In the genomic region with DNA sequence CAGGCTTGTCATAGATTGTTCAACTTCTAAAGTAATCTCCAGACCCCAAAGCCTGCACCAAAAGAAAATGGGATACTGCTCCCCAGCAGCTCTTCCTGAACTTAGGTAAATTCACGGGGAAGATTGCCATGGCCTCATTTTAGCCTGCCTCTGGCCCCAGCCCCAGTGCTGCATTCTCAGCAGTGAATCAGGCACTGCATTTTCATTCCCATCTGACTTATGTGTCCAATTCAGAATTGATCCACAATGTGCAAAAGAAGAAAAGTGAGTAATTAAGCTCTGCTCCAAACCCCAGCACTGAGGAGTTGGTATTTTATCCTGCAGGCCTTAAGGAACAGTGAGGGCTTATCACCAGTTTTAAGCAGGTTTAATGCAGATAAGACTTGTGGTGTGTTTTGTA, we compare ENCODE assay signal across 18 cellular contexts.
DNase-seq lines count a peak whose midpoint lies in the region; ATAC-seq and TF ChIP-seq lines count a peak whose summit lies in the region.
"Had no signal": no experiment of that assay in that cellular context is flagged by ENCODE, and none has a peak within 500 bp of the region (broad histone marks: within the 10 kb centered on the region; RNA-seq: fewer than 3 reads in every experiment).

No MANE protein-coding gene starts in this region.

- peak overlapping the region; percentile 81 for H2BK20ac ChIP-seq in IMR-90 (ENCODE audit: low read depth, low read length)

- no peak for TF ChIP-seq POLR2A in IMR-90 (IDR thresholded peaks at IDR 0.05; ENCODE audit: low read depth, low read length)

- CTCF ChIA-PET in IMR-90 (lab: Yijun Ruan, JAX) = interaction anchor here (1.4 kb wide), 1 partner anchor 10 kb away, joined by 7 read pairs; no protein-coding TSS in a partner anchor

- intact Hi-C loops in IMR-90 (cut with micrococcal nuclease) (no loop called here), CD14-positive monocyte (cut with micrococcal nuclease) (no loop called here)

- H3K56ac ChIP-seq in IMR-90 (ENCODE audit: extremely low read depth, insufficient read depth, low read length) = no peak overlapping the region

- no peak overlapping the region for H3K4me3 ChIP-seq in IMR-90 (ENCODE audit: insufficient read depth, low read depth, low read length)
- H3K4me3 ChIP-seq in fibroblast of the aortic adventitia (ENCODE audit: low read depth, low read length) = no peak overlapping the region
- H3K4me3 ChIP-seq in neuronal stem cell (ENCODE audit: low read length in 2 of 2) = no peak overlapping the region
- H3K4me3 ChIP-seq: SJCRH30 had no signal

- H3K18ac ChIP-seq in IMR-90 (ENCODE audit: low read depth, low read length) (peak overlapping the region; percentile 81), neuronal stem cell (ENCODE audit: low read length) (no peak overlapping the region)

- peaks cover 24% of the 10 kb centered on the region for H3K4me1 Mint-ChIP-seq in CD14-positive monocyte

- H3K4me3 Mint-ChIP-seq in CD14-positive monocyte = no peak overlapping the region

- H4K8ac ChIP-seq in IMR-90 (ENCODE audit: low read depth in 2 of 2, low read length in 2 of 2) (peak overlapping the region in 1 of 2 experiments; percentile 66; a peak in 2 of 4 replicates), neuronal stem cell (ENCODE audit: low read depth, low read length) (no peak overlapping the region)

- peak overlapping the region; percentile 75 for H2BK120ac ChIP-seq in IMR-90 (ENCODE audit: low read depth, low read length)
- no peak overlapping the region for H2BK120ac ChIP-seq in neuronal stem cell (ENCODE audit: low read depth, low read length)

- H4K91ac ChIP-seq in IMR-90 (ENCODE audit: insufficient read depth, low read depth, low read length) (peak overlapping the region; percentile 29; the same call in 1 of the 2 replicates), neuronal stem cell (ENCODE audit: low read depth, low read length, poor library complexity) (no peak overlapping the region)

- H2BK15ac ChIP-seq in IMR-90 (ENCODE audit: low read depth, low read length) (peak overlapping the region; percentile 45; the same call in 1 of the 3 replicates), neuronal stem cell (ENCODE audit: low read length) (no peak overlapping the region)

- no peaks in the 10 kb centered on the region for H3K27me3 ChIP-seq in IMR-90 (ENCODE audit: control insufficient read depth, insufficient read depth, low read length)
- no peaks in the 10 kb centered on the region for H3K27me3 ChIP-seq in neuronal stem cell (ENCODE audit: control insufficient read depth in 3 of 3, insufficient read depth in 3 of 3, low read depth in 1 of 3, low read length in 3 of 3)
- H3K27me3 ChIP-seq: SJCRH30 had no signal

- H2BK12ac ChIP-seq in neuronal stem cell (ENCODE audit: low read length) = no peak overlapping the region

- H3K9me3 ChIP-seq in IMR-90 (ENCODE audit: control insufficient read depth, insufficient read depth, low read length) (no peaks in the 10 kb centered on the region), neuronal stem cell (replicated peaks in 1 of 2; ENCODE audit: control insufficient read depth in 2 of 2, insufficient read depth in 1 of 2, low read depth in 1 of 2, low read length in 2 of 2) (no peaks in the 10 kb centered on the region)
- H3K9me3 ChIP-seq: SJCRH30 had no signal

- H3K23ac ChIP-seq in IMR-90 (ENCODE audit: low read depth, low read length) (no peak overlapping the region), neuronal stem cell (ENCODE audit: low read depth, low read length, poor library complexity) (no peak overlapping the region)

- TF ChIP-seq RAD21 in IMR-90 (IDR thresholded peaks at IDR 0.05; ENCODE audit: low read length) = no peak

- TF ChIP-seq CTCF in IMR-90 (conservative IDR thresholded peaks at IDR 0.05; ENCODE audit: low read depth, low read length) (no peak), fibroblast of the aortic adventitia (IDR thresholded peaks at IDR 0.05; ENCODE audit: insufficient read depth, low read length) (no peak), CD14-positive monocyte (IDR thresholded peaks at IDR 0.05) (no peak)

- H2BK5ac ChIP-seq in IMR-90 (ENCODE audit: low read depth, low read length, poor library complexity, severe bottlenecking) (peak overlapping the region; percentile 52), neuronal stem cell (ENCODE audit: low read length) (no peak overlapping the region)

- peak; percentile 18; the same call in 1 of the 2 replicates for ATAC-seq in IMR-90 (ENCODE audit: low read depth)

- H3K36me3 Mint-ChIP-seq in CD14-positive monocyte = no peaks in the 10 kb centered on the region

- H3K9ac ChIP-seq in IMR-90 (ENCODE audit: low read depth, low read length) = no peak overlapping the region
- no peak overlapping the region for H3K9ac ChIP-seq in neuronal stem cell (ENCODE audit: low read depth, low read length, poor library complexity)

- peak overlapping the region; percentile 19; the same call in 1 of the 2 replicates for H4K5ac ChIP-seq in IMR-90 (ENCODE audit: low read depth, low read length)

- no TSS peak for BruUV-seq in IMR-90 (replicated peaks; lab: Mats Ljungman, UMichigan)

- H2AK5ac ChIP-seq in IMR-90 (ENCODE audit: low read depth, low read length) = peak overlapping the region; percentile 37; the same call in 1 of the 2 replicates
- H2AK5ac ChIP-seq in neuronal stem cell (ENCODE audit: low read depth, low read length) = no peak overlapping the region

- peak; percentile 17 for DNase-seq in EH (ENCODE audit: low read depth)
- peak; percentile 36 for DNase-seq in IMR-90
- DNase-seq in fibroblast of the aortic adventitia (ENCODE audit: low read depth) = peak; percentile 40
- DNase-seq in neuronal stem cell (ENCODE audit: low spot score) = no peak
- DNase-seq in CD14-positive monocyte (ENCODE audit: low spot score) = no peak
- DNase-seq in NCI-H187 treated with DMSO at 0.1 percent for 48 hours (lab: John Stamatoyannopoulos, UW) = no peak
- no peak for DNase-seq in central memory CD4-positive, alpha-beta T cell
- no peak for DNase-seq in KG1 (lab: John Stamatoyannopoulos, UW)
- DNase-seq: DMS 273 treated with DMSO at 0.1 percent for 48 hours, DND-41, GF-D8, Karpas-422, NCI-H1048, NCI-H1436, NCI-H2029, NCI-H345, NCI-H524 treated with DMSO at 0.1 percent for 48 hours, SJCRH30 had no signal

- POLR2A ChIA-PET in IMR-90 (lab: Charles Lee; ENCODE audit: unreplicated experiment) = no interaction called here

- no peaks in the 10 kb centered on the region for H3K9me3 Mint-ChIP-seq in CD14-positive monocyte

- peak overlapping the region; percentile 48 for H3K27ac ChIP-seq in IMR-90 (ENCODE audit: insufficient read depth, low read length)
- H3K27ac ChIP-seq in neuronal stem cell (replicated peaks; ENCODE audit: low read length) = no peak overlapping the region
- H3K27ac ChIP-seq: SJCRH30 had no signal

- no peaks in the 10 kb centered on the region for H4K20me1 ChIP-seq in IMR-90 (ENCODE audit: insufficient read depth, low read length)

- H3K27me3 Mint-ChIP-seq in CD14-positive monocyte (ENCODE audit: low read depth in 3 of 3) = no peaks in the 10 kb centered on the region

- no peak overlapping the region for H3K4me2 ChIP-seq in IMR-90 (ENCODE audit: low read depth, low read length)
- H3K4me2 ChIP-seq in neuronal stem cell (ENCODE audit: insufficient read depth, low read length, poor library complexity, severe bottlenecking) = no peak overlapping the region

- dilution Hi-C loops in IMR-90 (cut with HindIII; ENCODE audit: low sequenced_read_pairs, unreplicated experiment) = no loop called here

- H2AFZ ChIP-seq in IMR-90 (replicated peaks; ENCODE audit: low read length, poor library complexity) (peak overlapping the region; percentile 54), neuronal stem cell (ENCODE audit: low read length) (peak overlapping the region; percentile 9)

- H3K27ac Mint-ChIP-seq in CD14-positive monocyte = no peak overlapping the region

- H3K9me1 ChIP-seq in IMR-90 (ENCODE audit: insufficient read depth, low read length) = peaks cover 7% of the 10 kb centered on the region

- no peak overlapping the region for H2AK9ac ChIP-seq in IMR-90 (replicated peaks; ENCODE audit: low read depth, low read length, poor library complexity)

- no peaks in the 10 kb centered on the region for H3K79me1 ChIP-seq in IMR-90 (ENCODE audit: low read depth in 1 of 2, low read length in 2 of 2)
- no peaks in the 10 kb centered on the region for H3K79me1 ChIP-seq in neuronal stem cell (ENCODE audit: low read depth, low read length)

- no peaks in the 10 kb centered on the region for H3K36me3 ChIP-seq in IMR-90 (ENCODE audit: control insufficient read depth, insufficient read depth, low read length)
- H3K36me3 ChIP-seq in neuronal stem cell (replicated peaks in 1 of 2; ENCODE audit: control insufficient read depth in 2 of 2, insufficient read depth in 2 of 2, low read length in 2 of 2) = no peaks in the 10 kb centered on the region
- H3K36me3 ChIP-seq: SJCRH30 had no signal

- in situ Hi-C loops in IMR-90 (cut with MboI; ENCODE audit: low sequenced_read_pairs) = loop anchor here (25.0 kb wide), 1 partner anchor 1023 kb away; no protein-coding TSS in a partner anchor

- H3K4ac ChIP-seq in IMR-90 (ENCODE audit: low read depth, low read length) (peak overlapping the region; percentile 62), neuronal stem cell (ENCODE audit: low read length) (no peak overlapping the region)

- WGBS in IMR-90 (ENCODE audit: extremely low coverage in 2 of 2, insufficient read length in 1 of 2), 2 experiments = no CpG with 5 or more reads among the region's 1 CpG
- no CpG with 5 or more reads among the region's 1 CpG for WGBS in neuronal stem cell (ENCODE audit: extremely low coverage in 2 of 2, insufficient read length in 2 of 2, insufficient replicate concordance in 1 of 2), 2 donors

- H3K14ac ChIP-seq in IMR-90 (replicated peaks; ENCODE audit: low read depth, low read length) (peak overlapping the region; percentile 63), neuronal stem cell (ENCODE audit: low read length) (no peak overlapping the region)

- H3K4me1 ChIP-seq in IMR-90 (ENCODE audit: control insufficient read depth, insufficient read depth, low read length) (peaks cover 25% of the 10 kb centered on the region), neuronal stem cell (ENCODE audit: control insufficient read depth in 2 of 2, insufficient read depth in 1 of 2, low read depth in 1 of 2, low read length in 2 of 2) (no peaks in the 10 kb centered on the region)

TF ChIP-seq in IMR-90, 13 proteins besides CTCF, POLR2A, EP300 and RAD21 (continues in another document):
- no peak for TF ChIP-seq NFE2L2 (IDR thresholded peaks at IDR 0.05; ENCODE audit: low read depth, low read length)
- TF ChIP-seq FOS (IDR thresholded peaks at IDR 0.05; ENCODE audit: low read depth, low read length) = no peak
- no peak for TF ChIP-seq RCOR1 (IDR thresholded peaks at IDR 0.05; ENCODE audit: insufficient replicate concordance, low read length)
- no peak for TF ChIP-seq SMC3 (IDR thresholded peaks at IDR 0.05; ENCODE audit: low read depth, low read length)

Comparison
In these comparisons a context has a peak if more than half of its experiments do, and no peak if none do; other contexts are left out.
1. DNase-seq: peak in EH (single experiment), IMR-90 (single experiment) and fibroblast of the aortic adventitia (single experiment); none in neuronal stem cell (single experiment), CD14-positive monocyte (single experiment), NCI-H187 treated with DMSO at 0.1 percent for 48 hours (single experiment), central memory CD4-positive, alpha-beta T cell (single experiment) and KG1 (single experiment).